Comparison of ENCODE assay signal across 1 cellular context in genomic region chr17:30824356-30825145, GRCh38.
TF ChIP-seq lines count a peak whose summit lies in the region.

Gene CRLF3, minus strand, starts transcription at chr17:30824692. Its CDS starts 41 bp downstream, at chr17:30824651.

TF ChIP-seq in HEK293, 187 proteins besides CTCF, POLR2A, EP300 and RAD21 (continued from another document and continues in another):
- no peak for TF ChIP-seq ZNF555 (tag by site-specific recombination; conservative IDR thresholded peaks at IDR 0.05)
- TF ChIP-seq ZNF280C (tag by site-specific recombination; IDR thresholded peaks at IDR 0.05) = no peak
- peak; percentile 87 for TF ChIP-seq ZNF335 (tag by site-specific recombination; conservative IDR thresholded peaks at IDR 0.05)
- peak; percentile 65 for TF ChIP-seq PRDM10 (tag by site-specific recombination; IDR thresholded peaks at IDR 0.05)
- TF ChIP-seq ZNF658 (tag by site-specific recombination; IDR thresholded peaks at IDR 0.05) = no peak
- TF ChIP-seq ZNF121 (tag by site-specific recombination; IDR thresholded peaks at IDR 0.05) = no peak
- peak; percentile 60 for TF ChIP-seq ZNF324 (tag by site-specific recombination; IDR thresholded peaks at IDR 0.05)
- no peak for TF ChIP-seq ZNF560 (tag by site-specific recombination; IDR thresholded peaks at IDR 0.05; ENCODE audit: borderline replicate concordance)
- no peak; the same call in 1 of the 2 replicates for TF ChIP-seq INSM2 (tag by site-specific recombination; IDR thresholded peaks at IDR 0.05)
- TF ChIP-seq ZNF530 (tag by site-specific recombination; IDR thresholded peaks at IDR 0.05; ENCODE audit: low read depth) = no peak
- peak; percentile 87 for TF ChIP-seq ZNF501 (tag by site-specific recombination; IDR thresholded peaks at IDR 0.05)
- no peak for TF ChIP-seq ZNF302 (tag by site-specific recombination; IDR thresholded peaks at IDR 0.05; ENCODE audit: low read depth)
- TF ChIP-seq ZFP37 (tag by site-specific recombination; IDR thresholded peaks at IDR 0.05) = 0 out of 2 replicates have a peak, but pooled peaks have one; percentile 26
- no peak for TF ChIP-seq GLI2 (tag by site-specific recombination; IDR thresholded peaks at IDR 0.05; ENCODE audit: borderline replicate concordance, low read depth)
- 0 out of 2 replicates have a peak, but pooled peaks have one; percentile 60 for TF ChIP-seq OVOL3 (tag by site-specific recombination; IDR thresholded peaks at IDR 0.05)
- no peak for TF ChIP-seq ZNF473 (tag by site-specific recombination; IDR thresholded peaks at IDR 0.05)
- peak; percentile 83 for TF ChIP-seq KLF1 (tag by site-specific recombination; IDR thresholded peaks at IDR 0.05)
- no peak for TF ChIP-seq ZNF19 (tag by site-specific recombination; IDR thresholded peaks at IDR 0.05; ENCODE audit: low read depth)
- no peak for TF ChIP-seq ZNF248 (tag by site-specific recombination; IDR thresholded peaks at IDR 0.05)
- peak; percentile 66 for TF ChIP-seq ZNF449 (tag by site-specific recombination; IDR thresholded peaks at IDR 0.05)
- TF ChIP-seq ZNF239 (tag by site-specific recombination; IDR thresholded peaks at IDR 0.05) = no peak
- TF ChIP-seq EGR2 (tag by site-specific recombination; IDR thresholded peaks at IDR 0.05; ENCODE audit: low read depth) = no peak; the same call in none of the 2 replicates
- no peak for TF ChIP-seq ZNF48 (tag by site-specific recombination; IDR thresholded peaks at IDR 0.05)
- no peak for TF ChIP-seq BCL11B (tag by site-specific recombination; IDR thresholded peaks at IDR 0.05; ENCODE audit: low read depth)
- TF ChIP-seq KLF9 (tag by site-specific recombination; IDR thresholded peaks at IDR 0.05; ENCODE audit: low read depth) = peak; percentile 94
- peak; percentile 41 for TF ChIP-seq ZNF133 (tag by site-specific recombination; IDR thresholded peaks at IDR 0.05)
- TF ChIP-seq REST (tag by site-specific recombination; IDR thresholded peaks at IDR 0.05) = 0 out of 2 replicates have a peak, but pooled peaks have one; percentile 21
- TF ChIP-seq ZNF423 (tag by site-specific recombination; IDR thresholded peaks at IDR 0.05) = no peak
- TF ChIP-seq KLF7 (tag by site-specific recombination; IDR thresholded peaks at IDR 0.05; ENCODE audit: borderline replicate concordance) = peak; percentile 90
- peak; percentile 100 for TF ChIP-seq ZBTB6 (tag by site-specific recombination; IDR thresholded peaks at IDR 0.05)
- no peak for TF ChIP-seq ZSCAN4 (tag by site-specific recombination; IDR thresholded peaks at IDR 0.05)
- TF ChIP-seq ZNF146 (tag by site-specific recombination; IDR thresholded peaks at IDR 0.05) = peak; percentile 37; the same call in 1 of the 2 replicates
- no peak for TF ChIP-seq ZNF626 (tag by site-specific recombination; IDR thresholded peaks at IDR 0.05)
- no peak for TF ChIP-seq TRIM28 (IDR thresholded peaks at IDR 0.05; ENCODE audit: borderline replicate concordance, low read length)
- peak; percentile 12 for TF ChIP-seq ZNF629 (tag by site-specific recombination; IDR thresholded peaks at IDR 0.05)
- TF ChIP-seq ZNF639 (tag by site-specific recombination; IDR thresholded peaks at IDR 0.05) = no peak
- no peak for TF ChIP-seq MEIS1 (CRISPR knock-in tag; IDR thresholded peaks at IDR 0.05; ENCODE audit: borderline replicate concordance)
- TF ChIP-seq ZNF544 (tag by site-specific recombination; IDR thresholded peaks at IDR 0.05) = no peak
- TF ChIP-seq ZNF776 (tag by site-specific recombination; IDR thresholded peaks at IDR 0.05; ENCODE audit: borderline replicate concordance) = no peak
- no peak for TF ChIP-seq MYNN (tag by site-specific recombination; IDR thresholded peaks at IDR 0.05; ENCODE audit: borderline replicate concordance)
- TF ChIP-seq ZNF148 (tag by site-specific recombination; IDR thresholded peaks at IDR 0.05; ENCODE audit: borderline replicate concordance) = no peak
- TF ChIP-seq GFI1B (tag by site-specific recombination; IDR thresholded peaks at IDR 0.05) = no peak
- no peak for TF ChIP-seq ZNF184 (tag by site-specific recombination; IDR thresholded peaks at IDR 0.05)
- no peak for TF ChIP-seq ZNF621 (tag by site-specific recombination; IDR thresholded peaks at IDR 0.05)
- TF ChIP-seq ZNF24 (tag by site-specific recombination; IDR thresholded peaks at IDR 0.05) = no peak
- no peak for TF ChIP-seq ZSCAN23 (tag by site-specific recombination; IDR thresholded peaks at IDR 0.05)
- TF ChIP-seq ZNF112 (tag by site-specific recombination; IDR thresholded peaks at IDR 0.05) = no peak
